ENCODE assay signal across 8 cellular contexts in the genomic region with DNA sequence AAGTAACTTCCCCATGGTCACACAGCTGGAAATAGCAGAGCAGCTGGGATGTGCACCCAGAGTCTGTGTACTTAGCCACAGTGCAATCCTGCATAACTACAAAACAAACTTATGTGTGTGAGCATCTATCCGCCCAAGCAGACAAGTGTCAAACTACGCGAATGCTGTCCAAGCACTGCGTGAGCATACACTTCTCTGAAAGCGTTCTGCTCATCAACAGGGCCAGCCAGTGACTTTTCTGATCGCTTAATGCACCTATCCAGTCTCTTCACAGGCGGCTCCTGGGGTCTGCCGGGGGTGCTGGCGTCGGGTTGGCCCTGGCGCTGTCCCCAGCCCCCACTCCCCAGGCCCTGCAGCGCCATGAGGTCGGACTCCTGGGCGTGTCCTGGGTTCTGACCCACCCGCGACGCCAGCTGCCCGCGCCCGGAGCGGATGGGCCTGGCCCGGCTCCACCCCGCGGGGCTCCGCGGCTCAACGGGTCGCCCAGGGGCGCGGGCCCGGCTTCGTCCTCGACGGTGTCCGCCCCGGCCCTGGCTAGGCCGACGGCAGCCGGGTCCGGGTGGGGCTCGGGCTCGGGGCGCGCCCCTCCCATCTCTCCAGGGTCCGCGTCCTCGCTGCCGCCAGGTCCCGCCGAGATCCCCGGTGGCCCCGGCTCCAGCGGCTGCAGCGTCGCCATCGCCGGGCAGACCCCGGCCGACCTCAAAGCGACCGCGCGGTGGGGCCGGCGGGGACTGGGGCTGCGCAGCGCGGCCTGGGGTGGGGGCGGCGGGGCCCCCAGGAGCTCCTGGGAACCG. TPM values are rescaled to one million over a fixed set of nuclear protein-coding genes. Genes with fewer than 3 reads are reported as not detected.
DNase-seq lines count a peak whose midpoint lies in the region; ATAC-seq, FAIRE-seq and TF ChIP-seq lines count a peak whose summit lies in the region.
"Had no signal": no experiment of that assay in that cellular context is flagged by ENCODE, and none has a peak within 500 bp of the region (broad histone marks: within the 10 kb centered on the region; RNA-seq: fewer than 3 reads in every experiment).

No MANE protein-coding gene starts in this region.

- H3K4me1 Mint-ChIP-seq in dendritic cell treated with granulocyte-macrophage colony-stimulating factor and Interleukin-4, amounts not matched to agents 40 ng/mL and 50 ng/mL, for 4 days (ENCODE audit: low read depth): peaks cover 21% of the 10 kb centered on the region

- TF ChIP-seq POLR2A in GM12891 (IDR thresholded peaks at IDR 0.05; ENCODE audit: low read depth, low read length) (no peak), tibial nerve (IDR thresholded peaks at IDR 0.05) (peak in 1 of 2 donors; percentile 33)

- no peak for ATAC-seq in HG03469 (IDR thresholded peaks at IDR 0.05; ENCODE audit: unreplicated experiment)
- no peak for ATAC-seq in GM19463 (IDR thresholded peaks at IDR 0.05; ENCODE audit: unreplicated experiment)

- H3K27ac ChIP-seq in OCI-LY1 (ENCODE audit: low read depth, low read length, poor library complexity, severe bottlenecking): peak overlapping the region; percentile 87
- H3K27ac ChIP-seq in tibial nerve: peak overlapping the region; percentile 73 to 98 (median 92)

- intact Hi-C loops in dendritic cell treated with granulocyte-macrophage colony-stimulating factor and Interleukin-4, amounts not matched to agents 40 ng/mL and 50 ng/mL, for 4 days (cut with micrococcal nuclease): loop anchor here (10.0 kb wide), 1 partner anchor 139 kb away; no protein-coding TSS in a partner anchor

- no peaks in the 10 kb centered on the region for H3K9me2 ChIP-seq in OCI-LY1 (ENCODE audit: low read depth, low read length)

- H2AFZ ChIP-seq in OCI-LY1 (ENCODE audit: low read length): no peak overlapping the region

- peaks cover 19% of the 10 kb centered on the region for H3K4me1 ChIP-seq in OCI-LY1 (ENCODE audit: insufficient read depth, low read length, severe bottlenecking)
- peaks cover 0 to 30% (median 12%) of the 10 kb centered on the region in 4 donors for H3K4me1 ChIP-seq in tibial nerve

- peak; percentile 74 for FAIRE-seq in GM12891 (lab: Jason Lieb, UNC)

- TF ChIP-seq CTCF in OCI-LY1 (IDR thresholded peaks at IDR 0.05; ENCODE audit: low read length) (no peak), tibial nerve (IDR thresholded peaks at IDR 0.05) (no peak)

- peaks cover 33% of the 10 kb centered on the region for H3K36me3 ChIP-seq in OCI-LY1 (ENCODE audit: insufficient read depth, low read length)
- peaks cover 0 to 16% (median 0%) of the 10 kb centered on the region in 3 donors for H3K36me3 ChIP-seq in tibial nerve

- DNase-seq in GM12891 (ENCODE audit: insufficient read length, low spot score): peak; percentile 34
- DNase-seq in medulla oblongata (ENCODE audit: extremely low spot score): peak; percentile 26
- DNase-seq in tibial nerve (ENCODE audit: low spot score in 2 of 2): peak in 1 of 2 donors; percentile 8

- H3F3A ChIP-seq in OCI-LY1 (ENCODE audit: insufficient read depth, low read length): no peaks in the 10 kb centered on the region

- H4K20me1 ChIP-seq in OCI-LY1 (ENCODE audit: insufficient read depth, low read length): no peaks in the 10 kb centered on the region

- H3K4me2 ChIP-seq in OCI-LY1 (ENCODE audit: low read length): peak overlapping the region; percentile 98

- peak overlapping the region; percentile 97 for H3K9ac ChIP-seq in OCI-LY1 (ENCODE audit: low read length)

- 19 to 70% methylated on average over 3 to 13 of the region's 71 CpGs for WGBS in tibial nerve, 2 donors

- H3K4me3 ChIP-seq in OCI-LY1 (ENCODE audit: low read depth, low read length, poor library complexity, severe bottlenecking): peak overlapping the region; percentile 98
- peak overlapping the region; percentile 62 to 87 (median 74) for H3K4me3 ChIP-seq in tibial nerve

- H3K9me3 ChIP-seq in OCI-LY1 (ENCODE audit: low read length) (0 out of 2 replicates have a peak, but pooled peaks cover 7% of the 10 kb centered on the region), tibial nerve (peaks cover 0 to 12% (median 0%) of the 10 kb centered on the region in 4 donors)

- peaks cover 47% of the 10 kb centered on the region for H3K9me3 Mint-ChIP-seq in dendritic cell treated with granulocyte-macrophage colony-stimulating factor and Interleukin-4, amounts not matched to agents 40 ng/mL and 50 ng/mL, for 4 days

- no peak for TF ChIP-seq EP300 in tibial nerve (IDR thresholded peaks at IDR 0.05)

- peaks cover 46% of the 10 kb centered on the region for H3K36me3 Mint-ChIP-seq in dendritic cell treated with granulocyte-macrophage colony-stimulating factor and Interleukin-4, amounts not matched to agents 40 ng/mL and 50 ng/mL, for 4 days (ENCODE audit: low read depth)

- H3K27me3 ChIP-seq in OCI-LY1 (ENCODE audit: insufficient read depth, low read length): no peaks in the 10 kb centered on the region
- no peaks in the 10 kb centered on the region for H3K27me3 ChIP-seq in tibial nerve

- H3K27me3 Mint-ChIP-seq in dendritic cell treated with granulocyte-macrophage colony-stimulating factor and Interleukin-4, amounts not matched to agents 40 ng/mL and 50 ng/mL, for 4 days: peaks cover 4% of the 10 kb centered on the region

- peak overlapping the region; percentile 100 for H3K27ac Mint-ChIP-seq in dendritic cell treated with granulocyte-macrophage colony-stimulating factor and Interleukin-4, amounts not matched to agents 40 ng/mL and 50 ng/mL, for 4 days

- peaks cover 33% of the 10 kb centered on the region for H3K79me2 ChIP-seq in OCI-LY1 (ENCODE audit: insufficient read depth, low read length)

- H3K4me3 Mint-ChIP-seq in dendritic cell treated with granulocyte-macrophage colony-stimulating factor and Interleukin-4, amounts not matched to agents 40 ng/mL and 50 ng/mL, for 4 days: peak overlapping the region; percentile 99

TF ChIP-seq in GM12891, 5 proteins besides CTCF, POLR2A, EP300 and RAD21:
- TF ChIP-seq PAX5 (IDR thresholded peaks at IDR 0.05; ENCODE audit: insufficient read depth, low read length, severe bottlenecking) (no peak), POU2F2 (IDR thresholded peaks at IDR 0.05; ENCODE audit: low read depth, low read length) (no peak), POLR2AphosphoS5 (IDR thresholded peaks at IDR 0.05; ENCODE audit: low read depth, low read length) (no peak), SPI1 (IDR thresholded peaks at IDR 0.05; ENCODE audit: low read depth, low read length) (no peak), TAF1 (IDR thresholded peaks at IDR 0.05; ENCODE audit: low read depth, low read length) (no peak)

RNA-seq across cellular contexts. Expression of a gene that starts 1.3 kb away (rescaled TPM):
- 5.7 TPM for polyA plus RNA-seq in GM12891 (2012; ENCODE audit: low read depth, missing spikeins)
- 10 to 100 TPM; 26.1 to 33.1 (median 29.6) TPM for total RNA-seq in tibial nerve

RNA-seq across cellular contexts. Expression of a gene that starts 31.0 kb away (rescaled TPM):
- polyA plus RNA-seq in GM12891 (2012; ENCODE audit: low read depth, missing spikeins): not detected
- under 1 TPM in 3 of 4 donors, not detected in 1; 0.39 to 0.63 (median 0.44) TPM for total RNA-seq in tibial nerve
- total RNA-seq: T-helper 1 cell treated with Interleukin-12 subunit alpha and Interleukin-12 subunit beta and Interleukin-4 antibody, amounts not matched to agents 30 ng/mL and 1 ng/mL, for 36 hours had no signal
